Comparison of ENCODE assay signal across 2 cellular contexts in genomic region chr13:40495620-40496001, GRCh38.
TF ChIP-seq lines count a peak whose summit lies in the region.

No MANE protein-coding gene starts in this region.

TF ChIP-seq in A549, 52 proteins besides CTCF, POLR2A, EP300 and RAD21 (continued from another document):
- TF ChIP-seq REST (IDR thresholded peaks at IDR 0.05) (no peak), HEYL (CRISPR knock-in tag; IDR thresholded peaks at IDR 0.05) (no peak), FOXS1 (CRISPR knock-in tag; IDR thresholded peaks at IDR 0.05) (no peak), ZC3H11A (IDR thresholded peaks at IDR 0.05) (no peak), HOXB13 (CRISPR knock-in tag; IDR thresholded peaks at IDR 0.05; ENCODE audit: low read depth) (no peak), RNF2 (IDR thresholded peaks at IDR 0.05; ENCODE audit: borderline replicate concordance, low read depth) (no peak)

TF ChIP-seq in HepG2, 621 proteins besides CTCF, POLR2A, EP300 and RAD21 (continued from another document):
- no peak for TF ChIP-seq SNAPC4 (CRISPR knock-in tag; IDR thresholded peaks at IDR 0.05)
- no peak for TF ChIP-seq MNT (IDR thresholded peaks at IDR 0.05)
- TF ChIP-seq HMGXB4 (CRISPR knock-in tag; IDR thresholded peaks at IDR 0.05; ENCODE audit: borderline replicate concordance in 1 of 2, low read depth in 1 of 2) = no peak
